Comparison of ENCODE assay signal across 17 cellular contexts in the genomic region with DNA sequence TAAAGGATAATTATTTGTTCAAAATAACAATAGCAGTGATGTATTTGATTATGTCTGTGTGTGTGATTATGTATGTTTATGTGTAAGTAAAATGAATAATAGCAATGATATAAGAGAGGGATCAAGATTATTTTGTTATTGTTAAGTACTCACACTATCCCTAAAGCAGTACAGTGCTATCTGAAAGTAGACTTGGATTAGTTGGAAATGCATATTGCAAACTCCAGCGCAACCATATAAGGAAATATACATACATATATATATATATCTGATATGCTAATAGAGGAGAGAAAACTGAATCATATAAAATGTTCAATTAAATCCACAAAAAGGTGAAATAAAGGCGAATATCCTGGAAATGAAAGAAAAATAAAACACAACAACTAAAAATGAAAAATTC.
"Had no signal": no experiment of that assay in that cellular context is flagged by ENCODE, and none has a peak within 500 bp of the region (broad histone marks: within the 10 kb centered on the region; RNA-seq: fewer than 3 reads in every experiment).

No MANE protein-coding gene starts in this region.

- FAIRE-seq: bronchial epithelial cell had no signal

- H3K27ac Mint-ChIP-seq: activated naive CD4-positive, alpha-beta T cell treated with anti-CD3 and anti-CD28 coated beads for 36 hours; activated naive CD8-positive, alpha-beta T cell treated with anti-CD3 and anti-CD28 coated beads, Interleukin-2, amount 50 U/mL, for 24 hours; activated T-helper 2 cell treated with anti-CD3 and anti-CD28 coated beads, Interferon-gamma antibody, Interleukin-2, Interleukin-4, amounts not matched to agents 10 μg/mL and 5 μg/mL and 100 μg/mL, durations not matched to agents 14 hours and 24 hours and 36 hours; stimulated activated naive B cell treated with anti-CD40 and anti-IgM and Interleukin-4, amounts not matched to agents 10 μg/mL and 1 μg/mL and 100 μg/mL, for 72 hours had no signal

- H3K36me3 ChIP-seq: ascending aorta, gastroesophageal sphincter, ovary, tibial nerve had no signal

- H3K4me1 Mint-ChIP-seq: activated naive CD8-positive, alpha-beta T cell treated with anti-CD3 and anti-CD28 coated beads, Interleukin-2, amount 50 U/mL, for 24 hours; naive B cell; stimulated activated naive B cell treated with anti-CD40 and anti-IgM and Interleukin-4, amounts not matched to agents 10 μg/mL and 1 μg/mL and 100 μg/mL, for 72 hours had no signal

- H3K4me3 Mint-ChIP-seq: activated naive CD4-positive, alpha-beta T cell treated with anti-CD3 and anti-CD28 coated beads for 36 hours; activated naive CD8-positive, alpha-beta T cell treated with anti-CD3 and anti-CD28 coated beads, Interleukin-2, amount 50 U/mL, for 24 hours; naive B cell; stimulated activated naive B cell treated with anti-CD40 and anti-IgM and Interleukin-4, amounts not matched to agents 10 μg/mL and 1 μg/mL and 100 μg/mL, for 72 hours had no signal

- DNase-seq: activated CD4-positive, alpha-beta T cell treated with anti-CD3 and anti-CD28 coated beads for 1 hour; activated CD4-positive, alpha-beta T cell treated with anti-CD3 and anti-CD28 coated beads, Interleukin-2, amount 50 U/mL, for 48 hours; activated naive CD4-positive, alpha-beta T cell treated with anti-CD3 and anti-CD28 coated beads for 36 hours; activated naive CD8-positive, alpha-beta T cell treated with anti-CD3 and anti-CD28 coated beads, Interleukin-2, amount 50 U/mL, for 24 hours; erythroblast; left cardiac atrium; midbrain; naive B cell; ovary; stimulated activated CD4-positive, alpha-beta T cell treated with anti-CD3 and anti-CD28 coated beads, Interleukin-2, amount 100 ng/mL, for 48 hours; stimulated activated naive B cell treated with anti-CD40 and anti-IgM and Interleukin-4, amounts not matched to agents 10 μg/mL and 1 μg/mL and 100 μg/mL, for 72 hours had no signal

- ATAC-seq: activated naive CD8-positive, alpha-beta T cell treated with anti-CD3 and anti-CD28 coated beads, Interleukin-2, amount 50 U/mL, for 24 hours; gastroesophageal sphincter; left cardiac atrium; stimulated activated naive B cell treated with anti-CD40 and anti-IgM and Interleukin-4, amounts not matched to agents 10 μg/mL and 1 μg/mL and 100 μg/mL, for 72 hours had no signal

- H3K9me3 ChIP-seq: ascending aorta, ovary had no signal

- H3K27ac ChIP-seq: ascending aorta, gastroesophageal sphincter, ovary, tibial nerve had no signal

- H3K4me1 ChIP-seq: ascending aorta, gastroesophageal sphincter, tibial nerve had no signal

- H3K27me3 ChIP-seq: ascending aorta, gastroesophageal sphincter, ovary, tibial nerve had no signal

- H3K4me3 ChIP-seq: ascending aorta, gastroesophageal sphincter, lung, ovary had no signal
